ENCODE assay signal across 21 cellular contexts in the genomic region with DNA sequence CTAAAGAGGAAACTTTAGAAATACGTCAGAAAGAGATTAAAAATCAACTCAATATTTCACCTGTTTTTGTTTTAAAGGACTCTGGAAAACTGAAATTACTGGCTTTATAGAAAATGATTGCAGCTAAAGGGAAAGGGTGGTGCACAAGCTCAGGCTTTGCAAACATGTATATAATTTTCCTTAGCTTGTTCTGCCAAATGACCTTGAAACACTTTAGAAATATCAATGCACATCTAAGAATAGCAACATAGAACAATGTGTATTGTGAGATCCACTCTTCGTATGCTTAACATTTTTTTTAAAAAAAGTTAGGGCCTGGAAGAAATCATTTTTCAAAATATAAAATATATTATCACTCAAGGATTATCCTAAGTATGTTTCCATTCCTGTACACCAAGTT.
A peak's percentile ranks its signal among the peaks of the same experiment; 100 is the strongest.
DNase-seq lines count a peak whose midpoint lies in the region; ATAC-seq, FAIRE-seq and TF ChIP-seq lines count a peak whose summit lies in the region.
"Had no signal": no experiment of that assay in that cellular context is flagged by ENCODE, and none has a peak within 500 bp of the region (broad histone marks: within the 10 kb centered on the region; RNA-seq: fewer than 3 reads in every experiment).

No MANE protein-coding gene starts in this region.

- H3K36me3 ChIP-seq in cardiac muscle cell (no peaks in the 10 kb centered on the region), left ventricle myocardium inferior (no peaks in the 10 kb centered on the region), aorta (ENCODE audit: control insufficient read depth in 1 of 2, insufficient read depth in 2 of 2, low read length in 1 of 2) (peaks cover 0 to 2% of the 10 kb centered on the region in 2 donors), adrenal gland (replicated peaks in 1 of 2) (no peaks in the 10 kb centered on the region)
- H3K36me3 ChIP-seq: BE2C had no signal

- no peak for DNase-seq in cardiac muscle cell (ENCODE audit: low read depth in 1 of 2, low spot score in 1 of 2)
- no peak for DNase-seq in Right ventricle myocardium inferior (ENCODE audit: missing footprints)
- DNase-seq in left ventricle myocardium inferior = no peak
- no peak for DNase-seq in cardiac septum (ENCODE audit: low spot score)
- peak; percentile 9 for DNase-seq in dermis blood vessel endothelial cell
- DNase-seq in aorta = no peak
- no peak for DNase-seq in adrenal gland
- DNase-seq: 8988T; ACHN; BE2C; C1 segment of cervical spinal cord; CD4-positive, alpha-beta memory T cell; CD4-positive, CD25-positive, alpha-beta regulatory T cell; CD8-positive, alpha-beta memory T cell; COR-L47; GF-D8 had no signal

- TF ChIP-seq POLR2A in adrenal gland (IDR thresholded peaks at IDR 0.05) = no peak

- peak overlapping the region; percentile 0 for H3K27ac ChIP-seq in cardiac muscle cell
- H3K27ac ChIP-seq in left ventricle myocardium inferior (replicated peaks) = peak overlapping the region; percentile 43
- no peak overlapping the region for H3K27ac ChIP-seq in aorta (ENCODE audit: low read depth in 1 of 2, low read length in 2 of 2)
- no peak overlapping the region for H3K27ac ChIP-seq in adrenal gland
- H3K27ac ChIP-seq: BLaER1 had no signal

- H3K9me3 ChIP-seq in cardiac muscle cell (ENCODE audit: low read depth) = no peaks in the 10 kb centered on the region
- H3K9me3 ChIP-seq in left ventricle myocardium inferior (replicated peaks) = no peaks in the 10 kb centered on the region
- H3K9me3 ChIP-seq in aorta (ENCODE audit: control insufficient read depth, low read length) = no peaks in the 10 kb centered on the region
- H3K9me3 ChIP-seq in adrenal gland (replicated peaks in 1 of 3) = no peaks in the 10 kb centered on the region
- H3K9me3 ChIP-seq: BE2C, BLaER1 had no signal

- intact Hi-C loops in Right ventricle myocardium inferior (cut with DNase I) (no loop called here), left ventricle myocardium inferior (cut with micrococcal nuclease) (no loop called here), cardiac septum (cut with DNase I) (no loop called here), aorta (cut with DNase I) (no loop called here), adrenal gland (cut with DNase I) (no loop called here)

- ATAC-seq in Right ventricle myocardium inferior (no peak), aorta (ENCODE audit: low FRiP score) (no peak)

- 85 to 90% methylated on average over 2 of the region's 2 CpGs for WGBS in aorta, 2 donors
- 81 to 85% (median 83%) methylated on average over 2 of the region's 2 CpGs for WGBS in adrenal gland, 4 donors

- no peaks in the 10 kb centered on the region for H3K27me3 ChIP-seq in cardiac muscle cell
- H3K27me3 ChIP-seq in left ventricle myocardium inferior (ENCODE audit: low read depth) = no peaks in the 10 kb centered on the region
- H3K27me3 ChIP-seq in aorta (ENCODE audit: control insufficient read depth in 1 of 2, insufficient read depth in 2 of 2, low read length in 1 of 2) = no peaks in the 10 kb centered on the region
- no peaks in the 10 kb centered on the region for H3K27me3 ChIP-seq in adrenal gland
- H3K27me3 ChIP-seq: BE2C, BLaER1 had no signal

- no peak overlapping the region for H3K4me3 ChIP-seq in cardiac muscle cell
- no peak overlapping the region for H3K4me3 ChIP-seq in left ventricle myocardium inferior
- no peak overlapping the region for H3K4me3 ChIP-seq in aorta (ENCODE audit: low read length in 2 of 2)
- no peak overlapping the region for H3K4me3 ChIP-seq in adrenal gland
- H3K4me3 ChIP-seq: BLaER1 had no signal

- peak; percentile 8 for FAIRE-seq in endometrium (lab: Jason Lieb, UNC)
- FAIRE-seq: A204.1, G401.6, GM12891 had no signal

- H3K4me1 ChIP-seq in cardiac muscle cell (ENCODE audit: low read depth) = peaks cover 14% of the 10 kb centered on the region
- peaks cover 46% of the 10 kb centered on the region for H3K4me1 ChIP-seq in left ventricle myocardium inferior
- H3K4me1 ChIP-seq in aorta (ENCODE audit: control insufficient read depth in 1 of 2, insufficient read depth in 2 of 2, low read length in 2 of 2) = no peaks in the 10 kb centered on the region
- H3K4me1 ChIP-seq in adrenal gland (replicated peaks in 1 of 2) = no peaks in the 10 kb centered on the region

- TF ChIP-seq CTCF in cardiac muscle cell (IDR thresholded peaks at IDR 0.05; ENCODE audit: low read depth, low read length) = no peak
- TF ChIP-seq CTCF in left ventricle myocardium inferior (IDR thresholded peaks at IDR 0.05; ENCODE audit: borderline replicate concordance) = no peak
- TF ChIP-seq CTCF in adrenal gland (IDR thresholded peaks at IDR 0.05) = no peak

Comparison
In these comparisons a context has a peak if more than half of its experiments do, and no peak if none do; other contexts are left out.
1. H3K27ac ChIP-seq: peak in cardiac muscle cell (single experiment) and left ventricle myocardium inferior (single experiment); none in aorta (0 of 2) and adrenal gland (0 of 5).